ENCODE assay signal across 27 cellular contexts in genomic region chr20:40319056-40319455, GRCh38.
DNase-seq lines count a peak whose midpoint lies in the region; FAIRE-seq and TF ChIP-seq lines count a peak whose summit lies in the region.
"Had no signal": no experiment of that assay in that cellular context is flagged by ENCODE, and none has a peak within 500 bp of the region (broad histone marks: within the 10 kb centered on the region; RNA-seq: fewer than 3 reads in every experiment).

No MANE protein-coding gene starts in this region.

- H2BK120ac ChIP-seq in H1 (replicated peaks; ENCODE audit: low read depth, low read length) (no peak overlapping the region), trophoblast cell (ENCODE audit: insufficient read depth, low read length, poor library complexity) (no peak overlapping the region)

- H3K4me3 ChIP-seq in H1 (ENCODE audit: extremely low read depth in 1 of 4, insufficient read depth in 2 of 4, low read depth in 3 of 4, low read length in 4 of 4) (no peak overlapping the region), esophagus muscularis mucosa (no peak overlapping the region), trophoblast cell (ENCODE audit: low read depth, low read length) (no peak overlapping the region), OCI-LY7 (ENCODE audit: low read depth, low read length, poor library complexity, severe bottlenecking) (no peak overlapping the region)
- H3K4me3 ChIP-seq: A549; BLaER1 treated with 17β-estradiol and CSF1 and Interleukin-3, amounts not matched to agents 10 nM and 100 nM; GM12878; GM23248; HAP-1 had no signal

- H3K9ac ChIP-seq in H1 (replicated peaks in 1 of 4; ENCODE audit: extremely low read depth in 1 of 4, low read depth in 3 of 4, low read length in 3 of 4), result no peak overlapping the region
- H3K9ac ChIP-seq in trophoblast cell (ENCODE audit: low read length), result no peak overlapping the region
- H3K9ac ChIP-seq: BLaER1 treated with 17β-estradiol and CSF1 and Interleukin-3, amounts not matched to agents 10 nM and 100 nM; GM23248 had no signal

- H3K18ac ChIP-seq in H1 (ENCODE audit: extremely low read depth, low read length), result no peak overlapping the region
- H3K18ac ChIP-seq in trophoblast cell (ENCODE audit: low read length), result no peak overlapping the region

- H4K20me1 ChIP-seq in H1 (replicated peaks in 1 of 2; ENCODE audit: control insufficient read depth in 1 of 2, insufficient read depth in 2 of 2, low read length in 2 of 2) (no peaks in the 10 kb centered on the region), OCI-LY7 (ENCODE audit: insufficient read depth, low read length) (no peaks in the 10 kb centered on the region)
- H4K20me1 ChIP-seq: BLaER1 treated with 17β-estradiol and CSF1 and Interleukin-3, amounts not matched to agents 10 nM and 100 nM had no signal

- H2BK5ac ChIP-seq in H1 (ENCODE audit: low read depth, low read length) (no peak overlapping the region), trophoblast cell (ENCODE audit: low read depth, low read length, poor library complexity) (no peak overlapping the region)

- no peak overlapping the region for H3K56ac ChIP-seq in H1 (replicated peaks; ENCODE audit: insufficient read length, low read depth, low read length)

- H2AK5ac ChIP-seq in H1 (ENCODE audit: low read depth, low read length) (peak overlapping the region; percentile 72), trophoblast cell (ENCODE audit: low read length) (no peak overlapping the region)

- H2BK20ac ChIP-seq in H1 (ENCODE audit: low read length), result 0 out of 2 replicates have a peak overlapping the region, but pooled peaks have one; percentile 40

- TF ChIP-seq POLR2A in H1 (IDR thresholded peaks at IDR 0.05; ENCODE audit: control extremely low read depth in 1 of 2, low read depth in 2 of 2, low read length in 2 of 2), result no peak
- TF ChIP-seq POLR2A in esophagus muscularis mucosa (IDR thresholded peaks at IDR 0.05; ENCODE audit: low read depth), result no peak

- H4K91ac ChIP-seq in H1 (replicated peaks; ENCODE audit: insufficient read length, low read length), result no peak overlapping the region
- no peak overlapping the region for H4K91ac ChIP-seq in trophoblast cell (ENCODE audit: low read depth, low read length)

- H2AFZ ChIP-seq in H1 (ENCODE audit: low read length), result no peak overlapping the region
- H2AFZ ChIP-seq in trophoblast cell (ENCODE audit: insufficient read depth, low read length, poor library complexity), result no peak overlapping the region
- no peak overlapping the region for H2AFZ ChIP-seq in OCI-LY7 (ENCODE audit: low read length)
- H2AFZ ChIP-seq: GM23248 had no signal

- no peak for DNase-seq in H1 (ENCODE audit: low read depth in 1 of 2, low spot score in 2 of 2)
- DNase-seq in esophagus muscularis mucosa (ENCODE audit: extremely low spot score), result peak; percentile 12
- DNase-seq in trophoblast cell, result peak; percentile 86 to 90
- no peak for DNase-seq in amniotic stem cell (lab: John Stamatoyannopoulos, UW)
- DNase-seq in ecto neural progenitor cell (ENCODE audit: low spot score), result no peak
- no peak for DNase-seq in NCI-H69 (lab: John Stamatoyannopoulos, UW)
- DNase-seq in OCI-LY7 (ENCODE audit: low spot score), result no peak
- DNase-seq: 8988T; ACHN; AML-193; BE2C; CD4-positive, CD25-positive, alpha-beta regulatory T cell; CD8-positive, alpha-beta T cell; DMS 273 treated with DMSO at 0.1 percent for 48 hours; DMS79; EL; GDM1; GM23248; HFFc6 had no signal

- peak overlapping the region; percentile 71; the same call in 1 of the 2 replicates for H2BK12ac ChIP-seq in H1 (ENCODE audit: low read depth, low read length)
- H2BK12ac ChIP-seq in trophoblast cell (ENCODE audit: low read length), result no peak overlapping the region

- H4K12ac ChIP-seq in trophoblast cell (ENCODE audit: low read depth, low read length), result no peak overlapping the region

- no peak overlapping the region for H4K8ac ChIP-seq in H1 (ENCODE audit: extremely low read depth, insufficient read depth, low read length)
- H4K8ac ChIP-seq in trophoblast cell (ENCODE audit: low read depth, low read length), result no peak overlapping the region

- H3K36me3 ChIP-seq in H1 (ENCODE audit: control insufficient read depth in 2 of 4, insufficient read depth in 4 of 4, low read length in 3 of 4), result no peaks in the 10 kb centered on the region
- H3K36me3 ChIP-seq in esophagus muscularis mucosa, result no peaks in the 10 kb centered on the region
- H3K36me3 ChIP-seq in trophoblast cell (ENCODE audit: control insufficient read depth in 1 of 2, insufficient read depth in 2 of 2, low read length in 2 of 2), result no peaks in the 10 kb centered on the region
- H3K36me3 ChIP-seq in OCI-LY7 (ENCODE audit: insufficient read depth, low read length), result no peaks in the 10 kb centered on the region
- H3K36me3 ChIP-seq: BE2C; BLaER1 treated with 17β-estradiol and CSF1 and Interleukin-3, amounts not matched to agents 10 nM and 100 nM; HAP-1 had no signal

- CTCF ChIA-PET in H1 (lab: Charles Lee; ENCODE audit: partially characterized antibody) (no interaction called here), OCI-LY7 (lab: Charles Lee; ENCODE audit: unreplicated experiment) (no interaction called here)

- H3K4me1 ChIP-seq in H1 (replicated peaks in 1 of 4; ENCODE audit: control insufficient read depth in 3 of 4, insufficient read depth in 4 of 4, low read length in 3 of 4), result peaks cover 2 to 13% (median 7%) of the 10 kb centered on the region in 4 experiments; a peak in 4 of 7 replicates
- H3K4me1 ChIP-seq in esophagus muscularis mucosa, result peaks cover 0 to 16% (median 9%) of the 10 kb centered on the region in 4 donors
- peaks cover 11 to 19% of the 10 kb centered on the region in 2 experiments for H3K4me1 ChIP-seq in trophoblast cell (ENCODE audit: control insufficient read depth in 1 of 2, insufficient read depth in 2 of 2, low read length in 2 of 2)
- no peaks in the 10 kb centered on the region for H3K4me1 ChIP-seq in OCI-LY7 (ENCODE audit: insufficient read depth, low read length, poor library complexity, severe bottlenecking)
- H3K4me1 ChIP-seq: A549, BE2C, HAP-1 had no signal

- no peak overlapping the region for H2BK15ac ChIP-seq in H1 (ENCODE audit: low read length)

- no peaks in the 10 kb centered on the region for H3K9me2 ChIP-seq in OCI-LY7 (ENCODE audit: insufficient read depth, low read length)

- POLR2A ChIA-PET in H1 (lab: Charles Lee; ENCODE audit: partially characterized antibody) (no interaction called here), OCI-LY7 (lab: Charles Lee) (no interaction called here)

- H3K27ac ChIP-seq in C4-2B (peak overlapping the region; percentile 45), H1 (ENCODE audit: low read depth, low read length) (no peak overlapping the region), esophagus muscularis mucosa (replicated peaks in 1 of 4) (no peak overlapping the region), trophoblast cell (ENCODE audit: low read depth, low read length) (no peak overlapping the region), OCI-LY7 (ENCODE audit: low read depth, low read length, poor library complexity, severe bottlenecking) (no peak overlapping the region)
- H3K27ac ChIP-seq: A549, GM23248 had no signal

- FAIRE-seq in H1 (lab: Jason Lieb, UNC), result no peak
- FAIRE-seq: A549, D721Med, GM12878, GM19239, H54 had no signal

- no peak for TF ChIP-seq RAD21 in H1 (IDR thresholded peaks at IDR 0.05 in 1 of 2, conservative IDR thresholded peaks at IDR 0.05 in 1 of 2; ENCODE audit: low read depth in 2 of 2, low read length in 2 of 2)

- H3K4me2 ChIP-seq in H1 (ENCODE audit: insufficient read depth in 1 of 2, low read depth in 2 of 2, low read length in 2 of 2), result no peak overlapping the region
- no peak overlapping the region for H3K4me2 ChIP-seq in trophoblast cell (ENCODE audit: low read length)
- no peak overlapping the region for H3K4me2 ChIP-seq in OCI-LY7 (ENCODE audit: low read length)
- H3K4me2 ChIP-seq: A549; BLaER1 treated with 17β-estradiol and CSF1 and Interleukin-3, amounts not matched to agents 10 nM and 100 nM had no signal

- H3K23ac ChIP-seq in H1 (ENCODE audit: insufficient read length) (no peak overlapping the region), trophoblast cell (ENCODE audit: low read length) (no peak overlapping the region)

- H3K27me3 ChIP-seq in H1 (replicated peaks in 1 of 4; ENCODE audit: control insufficient read depth in 3 of 4, extremely low read depth in 1 of 4, insufficient read depth in 3 of 4, low read length in 3 of 4) (no peaks in the 10 kb centered on the region), esophagus muscularis mucosa (no peaks in the 10 kb centered on the region), trophoblast cell (ENCODE audit: insufficient read depth, low read length) (no peaks in the 10 kb centered on the region)
- H3K27me3 ChIP-seq: BE2C; BLaER1 treated with 17β-estradiol and CSF1 and Interleukin-3, amounts not matched to agents 10 nM and 100 nM had no signal

- H4K5ac ChIP-seq in H1 (ENCODE audit: insufficient read length, low read depth, low read length), result no peak overlapping the region

- 93% methylated on average over 3 of the region's 3 CpGs; no CpG with 5 or more reads in 1 of the 2 experiments for WGBS in H1 (ENCODE audit: extremely low coverage in 1 of 2, insufficient coverage in 1 of 2, insufficient read length in 1 of 2, insufficient replicate concordance in 2 of 2, low coverage in 1 of 2, low lambda C conversion rate in 2 of 2, missing lambda C conversion rate in 1 of 2), 2 experiments
- 90% methylated on average over 3 of the region's 3 CpGs for WGBS in esophagus muscularis mucosa
- WGBS in trophoblast cell (ENCODE audit: extremely low coverage, insufficient coverage, insufficient read length), result no CpG with 5 or more reads among the region's 3 CpGs

- H3K79me2 ChIP-seq in H1 (ENCODE audit: control insufficient read depth in 1 of 2, insufficient read depth in 2 of 2, low read length in 2 of 2), result no peaks in the 10 kb centered on the region
- H3K79me2 ChIP-seq in trophoblast cell (ENCODE audit: control insufficient read depth, insufficient read depth, low read length, poor library complexity), result no peaks in the 10 kb centered on the region
- H3K79me2 ChIP-seq in OCI-LY7 (ENCODE audit: insufficient read depth, low read depth, low read length), result no peaks in the 10 kb centered on the region

- intact Hi-C loops in esophagus muscularis mucosa (cut with DNase I) (no loop called here), OCI-LY7 (cut with micrococcal nuclease; ENCODE audit: unreplicated experiment) (no loop called here)

- no peak overlapping the region for H3K4ac ChIP-seq in H1 (replicated peaks; ENCODE audit: insufficient read length, low read depth, low read length)
- no peak overlapping the region for H3K4ac ChIP-seq in trophoblast cell (ENCODE audit: low read depth, low read length)

- H3K79me1 ChIP-seq in H1 (ENCODE audit: low read depth, low read length) (no peaks in the 10 kb centered on the region), trophoblast cell (ENCODE audit: low read length) (peaks cover 7% of the 10 kb centered on the region)

- H3K9me3 ChIP-seq in H1 (ENCODE audit: insufficient read depth in 2 of 2, low read depth in 1 of 2, low read length in 1 of 2), result no peaks in the 10 kb centered on the region
- no peaks in the 10 kb centered on the region for H3K9me3 ChIP-seq in esophagus muscularis mucosa
- no peaks in the 10 kb centered on the region for H3K9me3 ChIP-seq in trophoblast cell (ENCODE audit: insufficient read depth, low read depth, low read length)
- H3K9me3 ChIP-seq in OCI-LY7 (ENCODE audit: low read length), result no peaks in the 10 kb centered on the region
- H3K9me3 ChIP-seq: A549, BE2C, HAP-1 had no signal

- TF ChIP-seq EP300 in H1 (IDR thresholded peaks at IDR 0.05; ENCODE audit: borderline replicate concordance in 1 of 2, low read depth in 2 of 2, low read length in 2 of 2) (no peak), esophagus muscularis mucosa (IDR thresholded peaks at IDR 0.05) (no peak)

- no peak overlapping the region for H3K14ac ChIP-seq in H1 (ENCODE audit: insufficient read length)
- H3K14ac ChIP-seq in trophoblast cell (ENCODE audit: low read length), result no peak overlapping the region

- H3K23me2 ChIP-seq in H1 (ENCODE audit: low read depth, low read length), result no peaks in the 10 kb centered on the region

- TF ChIP-seq CTCF in C4-2B (conservative IDR thresholded peaks at IDR 0.05) (no peak), H1 (IDR thresholded peaks at IDR 0.05; ENCODE audit: control extremely low read depth in 1 of 3, insufficient read depth in 1 of 3, low read depth in 1 of 3, low read length in 3 of 3) (no peak), esophagus muscularis mucosa (IDR thresholded peaks at IDR 0.05) (no peak), OCI-LY7 (conservative IDR thresholded peaks at IDR 0.05; ENCODE audit: low read length) (no peak)

- BruUV-seq in OCI-LY7 (replicated peaks; lab: Mats Ljungman, UMichigan), result no TSS peak

Comparison
In these comparisons a context has a peak if more than half of its experiments do, and no peak if none do; other contexts are left out.
1. DNase-seq: peak in esophagus muscularis mucosa (single experiment) and trophoblast cell (2 of 2); none in H1 (0 of 2), amniotic stem cell (single experiment), ecto neural progenitor cell (single experiment), NCI-H69 (single experiment) and OCI-LY7 (single experiment).